In genomic region chr3:94069242-94069813, GRCh38 we compare ENCODE assay signal across 9 cellular contexts. TPM values are rescaled to one million over a fixed set of nuclear protein-coding genes. Genes with fewer than 3 reads are reported as not detected.
DNase-seq lines count a peak whose midpoint lies in the region; ATAC-seq, FAIRE-seq and TF ChIP-seq lines count a peak whose summit lies in the region.
"Had no signal": no experiment of that assay in that cellular context is flagged by ENCODE, and none has a peak within 500 bp of the region (broad histone marks: within the 10 kb centered on the region; RNA-seq: fewer than 3 reads in every experiment).

No MANE protein-coding gene starts in this region.

- no peaks in the 10 kb centered on the region for H3K9me3 ChIP-seq in K562 (replicated peaks; ENCODE audit: control insufficient read depth, insufficient read depth, low read depth, low read length)
- H3K9me3 ChIP-seq in mesenchymal stem cell (ENCODE audit: control insufficient read depth, low read length), result no peaks in the 10 kb centered on the region
- H3K9me3 ChIP-seq: SJCRH30 had no signal

- H3K4me3 ChIP-seq in K562 (no peak overlapping the region), mesenchymal stem cell (ENCODE audit: insufficient read depth in 1 of 2, low read depth in 1 of 2, low read length in 2 of 2) (no peak overlapping the region)
- H3K4me3 ChIP-seq: SJCRH30 had no signal

- TF ChIP-seq EP300 in K562 (IDR thresholded peaks at IDR 0.05; ENCODE audit: low read length), result no peak

- no peak overlapping the region for H3K23ac ChIP-seq in mesenchymal stem cell (ENCODE audit: low read length in 2 of 2)

- TF ChIP-seq RAD21 in K562 (CRISPR knock-in tag; conservative IDR thresholded peaks at IDR 0.05 in 1 of 2, IDR thresholded peaks at IDR 0.05 in 1 of 2), result peak; percentile 29 to 47; a peak in 3 of 4 replicates

- intact Hi-C loops in K562 (cut with micrococcal nuclease), result loop anchor here (1.0 to 10.0 kb wide), 2 partner anchors 65 to 205 kb away; no protein-coding TSS in a partner anchor

- no peak overlapping the region for H4K8ac ChIP-seq in mesenchymal stem cell (ENCODE audit: low read length)

- no peak overlapping the region for H3K9ac ChIP-seq in K562 (ENCODE audit: insufficient read depth in 1 of 2, low read depth in 2 of 2, low read length in 2 of 2)
- H3K9ac ChIP-seq in mesenchymal stem cell (ENCODE audit: low read length), result peak overlapping the region; percentile 61

- H2BK15ac ChIP-seq in mesenchymal stem cell (ENCODE audit: low read depth, poor library complexity, severe bottlenecking), result no peak overlapping the region

- H2BK5ac ChIP-seq in mesenchymal stem cell (ENCODE audit: low read depth, low read length, poor library complexity, severe bottlenecking), result no peak overlapping the region

- no peak overlapping the region for H2AFZ ChIP-seq in K562 (ENCODE audit: low read depth, low read length)
- H2AFZ ChIP-seq in mesenchymal stem cell (ENCODE audit: low read depth, low read length), result no peak overlapping the region

- 19% methylated on average over 4 of the region's 4 CpGs for WGBS in K562 (ENCODE audit: insufficient coverage, low coverage, missing lambda C conversion rate)
- WGBS in mesenchymal stem cell, result no CpG with 5 or more reads among the region's 4 CpGs

- H3K79me1 ChIP-seq in mesenchymal stem cell (replicated peaks; ENCODE audit: low read length, poor library complexity, severe bottlenecking), result peaks cover 17% of the 10 kb centered on the region

- FAIRE-seq in K562 (lab: Jason Lieb, UNC), result no peak

- peaks cover 0 to 4% of the 10 kb centered on the region in 2 experiments; a peak in 2 of 5 replicates for H3K4me1 ChIP-seq in K562 (replicated peaks in 1 of 2; ENCODE audit: control insufficient read depth in 2 of 2, insufficient read depth in 2 of 2, low read length in 2 of 2)
- no peaks in the 10 kb centered on the region for H3K4me1 ChIP-seq in mesenchymal stem cell (ENCODE audit: control insufficient read depth, insufficient read depth, low read depth, low read length)
- H3K4me1 ChIP-seq: SJCRH30 had no signal

- ATAC-seq in K562, result no peak
- ATAC-seq in GM19397 (IDR thresholded peaks at IDR 0.05; ENCODE audit: unreplicated experiment), result no peak
- no peak for ATAC-seq in GM21447 (IDR thresholded peaks at IDR 0.05; ENCODE audit: unreplicated experiment)
- ATAC-seq in GM19328 (IDR thresholded peaks at IDR 0.05; ENCODE audit: unreplicated experiment), result no peak
- no peak for ATAC-seq in GM21737 (IDR thresholded peaks at IDR 0.05; ENCODE audit: unreplicated experiment)

- H3K9me1 ChIP-seq in K562 (ENCODE audit: control insufficient read depth, insufficient read depth, low read length), result no peaks in the 10 kb centered on the region

- no peaks in the 10 kb centered on the region for H4K20me1 ChIP-seq in K562 (replicated peaks; ENCODE audit: control insufficient read depth, insufficient read depth, low read length)

- H4K91ac ChIP-seq in mesenchymal stem cell (ENCODE audit: low read length), result no peak overlapping the region

- H3K79me2 ChIP-seq in K562 (ENCODE audit: control insufficient read depth, insufficient read depth, low read length), result peaks cover 12% of the 10 kb centered on the region

- TF ChIP-seq CTCF in K562 (IDR thresholded peaks at IDR 0.05 in 2 of 3, conservative IDR thresholded peaks at IDR 0.05 in 1 of 3; ENCODE audit: insufficient read depth in 2 of 3, low read depth in 1 of 3, low read length in 3 of 3), result peak in 1 of 3 experiments; percentile 49; a peak in 3 of 6 replicates

- H2AK5ac ChIP-seq in mesenchymal stem cell (ENCODE audit: low read length, severe bottlenecking), result no peak overlapping the region

- H3K14ac ChIP-seq in mesenchymal stem cell (ENCODE audit: low read length in 2 of 2), result no peak overlapping the region

- peak; percentile 29 for DNase-seq in DMS53 treated with DMSO at 0.1 percent for 48 hours (lab: John Stamatoyannopoulos, UW; ENCODE audit: unreplicated experiment)
- DNase-seq in LHCN-M2 (ENCODE audit: low read depth), result peak; percentile 20
- DNase-seq in K562 (ENCODE audit: extremely low read depth in 1 of 4, low spot score in 3 of 4), result no peak
- DNase-seq in mesenchymal stem cell, result peak; percentile 40

- TF ChIP-seq POLR2A in K562 (conservative IDR thresholded peaks at IDR 0.05), result no peak

- in situ Hi-C loops in K562 (cut with MboI), result no loop called here

- BruUV-seq in K562 (replicated peaks; lab: Mats Ljungman, UMichigan), result no TSS peak

- H3K36me3 ChIP-seq in K562 (ENCODE audit: control insufficient read depth, insufficient read depth, low read length) (peaks cover 17% of the 10 kb centered on the region), mesenchymal stem cell (ENCODE audit: control insufficient read depth in 1 of 2, insufficient read depth in 2 of 2, low read depth in 1 of 2, low read length in 2 of 2) (peaks cover 4 to 17% of the 10 kb centered on the region in 2 experiments)

- POLR2A ChIA-PET in K562 (lab: Yijun Ruan, JAX), result no interaction called here

- no peak overlapping the region for H3K4ac ChIP-seq in mesenchymal stem cell (ENCODE audit: low read depth in 1 of 2, low read length in 2 of 2)

- no peak overlapping the region for H2BK120ac ChIP-seq in mesenchymal stem cell (ENCODE audit: low read depth, low read length)

- no peak overlapping the region for H3K4me2 ChIP-seq in K562 (ENCODE audit: insufficient read depth, low read length)
- no peak overlapping the region for H3K4me2 ChIP-seq in mesenchymal stem cell (ENCODE audit: low read length, poor library complexity, severe bottlenecking)

- H3K27ac ChIP-seq in K562 (ENCODE audit: extremely low read depth, low read depth, low read length), result no peak overlapping the region
- H3K27ac ChIP-seq in mesenchymal stem cell (ENCODE audit: low read length, poor library complexity, severe bottlenecking), result no peak overlapping the region
- H3K27ac ChIP-seq: SJCRH30 had no signal

- H3K27me3 ChIP-seq in K562 (ENCODE audit: control insufficient read depth in 2 of 2, insufficient read depth in 2 of 2, low read length in 2 of 2) (no peaks in the 10 kb centered on the region), mesenchymal stem cell (ENCODE audit: control insufficient read depth in 1 of 2, insufficient read depth in 1 of 2, low read length in 2 of 2) (no peaks in the 10 kb centered on the region)
- H3K27me3 ChIP-seq: SJCRH30 had no signal

- CTCF ChIA-PET in K562 (lab: Yijun Ruan, JAX; ENCODE audit: low intra/inter-chr PET ratio), result interaction anchor here (1.3 kb wide), 1 partner anchor 65 kb away, joined by 7 read pairs; no protein-coding TSS in a partner anchor

- no peak overlapping the region for H3K18ac ChIP-seq in mesenchymal stem cell (ENCODE audit: low read depth in 1 of 2, low read length in 2 of 2)

- no peak overlapping the region for H2BK12ac ChIP-seq in mesenchymal stem cell (ENCODE audit: low read length in 2 of 2)

RNA-seq across cellular contexts. Expression of gene NSUN3, which starts 6.5 kb away (rescaled TPM):
- 8.5 and 9.0 TPM in 2 replicates for total RNA-seq in LHCN-M2 (2014; rRNA removed)
- 3.7 TPM for polyA plus RNA-seq in LHCN-M2 (2012)
- total RNA-seq in K562 (2011; cell fraction: chromatin; rRNA removed; ENCODE audit: low replicate concordance), result 29.8 and 34.9 TPM in 2 replicates
- 8.5 and 20.7 TPM in 2 replicates for total RNA-seq in K562 (2011; cell fraction: nucleolus; rRNA removed)
- total RNA-seq in K562 (2011; cell fraction: nucleoplasm; rRNA removed), result 23.6 and 24.1 TPM in 2 replicates
- total RNA-seq in K562 (2014; rRNA removed), result 4.4 and 4.9 TPM in 2 replicates
- 10.8 and 10.9 TPM in 2 replicates for total RNA-seq in K562 (2014; rRNA removed; fragmentation: Illumina TruSeq; extraction: Trizol)
- 9.2 and 12.3 TPM in 2 replicates for total RNA-seq in K562 (2015; rRNA removed; fragmentation: Illumina TruSeq; extraction: Trizol)
- total RNA-seq in K562 (2021), result 5.4 and 6.3 TPM in 2 replicates
- 7.3 and 7.6 TPM in 2 replicates for polyA plus RNA-seq in K562 (2011; rRNA removed)
- 4.0 and 4.1 TPM in 2 replicates for polyA plus RNA-seq in K562 (2011; cell fraction: cytosol; rRNA removed)
- polyA plus RNA-seq in K562 (2011; cell fraction: nucleus; rRNA removed), result 6.9 and 11.9 TPM in 2 replicates
- polyA plus RNA-seq in K562 (2012), result 6.1 and 6.2 TPM in 2 replicates
- polyA plus RNA-seq in K562 (2014; fragmentation: Illumina TruSeq; extraction: Trizol), result 6.5 and 9.9 TPM in 2 replicates
- 1 to 10 TPM; 6.9 to 8.1 TPM for polyA plus RNA-seq in K562 (2014; fragmentation: Nextera tagmentation; extraction: Ambion mirVana)
- polyA plus RNA-seq in K562 (2014; rRNA removed), result 5.2 and 7.7 TPM in 2 replicates
- 9.5 and 11.5 TPM in 2 replicates for polyA minus RNA-seq in K562 (2011; rRNA and poly(A)+ RNA removed)
- 2.3 and 6.2 TPM in 2 replicates for polyA minus RNA-seq in K562 (2011; cell fraction: cytosol; rRNA and poly(A)+ RNA removed)
- polyA minus RNA-seq in K562 (2011; cell fraction: nucleus; rRNA and poly(A)+ RNA removed), result 16.8 and 19.4 TPM in 2 replicates
- 4.4 TPM for polyA plus RNA-seq in mesenchymal stem cell (2013, experiment 1 of 2)
- polyA plus RNA-seq in mesenchymal stem cell (2013, experiment 2 of 2), result 4.3 TPM

RNA-seq across cellular contexts. Expression of gene DHFR2, which starts 6.6 kb away (rescaled TPM):
- total RNA-seq in LHCN-M2 (2014; rRNA removed), result 3.5 and 4.2 TPM in 2 replicates
- polyA plus RNA-seq in LHCN-M2 (2012), result 1.5 TPM
- total RNA-seq in K562 (2011; cell fraction: chromatin; rRNA removed; ENCODE audit: low replicate concordance), result 0.44 and 2.5 TPM in 2 replicates
- total RNA-seq in K562 (2011; cell fraction: nucleolus; rRNA removed), result 0.92 and 1.5 TPM in 2 replicates
- total RNA-seq in K562 (2011; cell fraction: nucleoplasm; rRNA removed), result 1.3 and 1.5 TPM in 2 replicates
- total RNA-seq in K562 (2014; rRNA removed), result 0.57 and 0.64 TPM in 2 replicates
- total RNA-seq in K562 (2014; rRNA removed; fragmentation: Illumina TruSeq; extraction: Trizol), result 1.6 and 2.3 TPM in 2 replicates
- 1.4 and 1.7 TPM in 2 replicates for total RNA-seq in K562 (2015; rRNA removed; fragmentation: Illumina TruSeq; extraction: Trizol)
- total RNA-seq in K562 (2021), result 1.1 and 1.4 TPM in 2 replicates
- 1.4 and 1.6 TPM in 2 replicates for polyA plus RNA-seq in K562 (2011; rRNA removed)
- 0.31 and 0.59 TPM in 2 replicates for polyA plus RNA-seq in K562 (2011; cell fraction: cytosol; rRNA removed)
- 0.65 and 0.87 TPM in 2 replicates for polyA plus RNA-seq in K562 (2011; cell fraction: nucleus; rRNA removed)
- polyA plus RNA-seq in K562 (2012), result 1.2 and 1.4 TPM in 2 replicates
- polyA plus RNA-seq in K562 (2014; fragmentation: Illumina TruSeq; extraction: Trizol), result 1.4 TPM in 2 replicates
- under 1 TPM; 0.68 to 0.83 TPM for polyA plus RNA-seq in K562 (2014; fragmentation: Nextera tagmentation; extraction: Ambion mirVana)
- polyA plus RNA-seq in K562 (2014; rRNA removed), result 0.82 and 1.1 TPM in 2 replicates
- polyA minus RNA-seq in K562 (2011; rRNA and poly(A)+ RNA removed), result 1.5 and 2.3 TPM in 2 replicates
- polyA minus RNA-seq in K562 (2011; cell fraction: cytosol; rRNA and poly(A)+ RNA removed), result 1.0 TPM in 2 replicates
- 1.2 and 2.3 TPM in 2 replicates for polyA minus RNA-seq in K562 (2011; cell fraction: nucleus; rRNA and poly(A)+ RNA removed)
- polyA plus RNA-seq in mesenchymal stem cell (2013, experiment 1 of 2), result 4.5 TPM
- 4.5 TPM for polyA plus RNA-seq in mesenchymal stem cell (2013, experiment 2 of 2)

RNA-seq across cellular contexts. Expression of gene STX19, which starts 40.9 kb away (rescaled TPM):
- total RNA-seq in LHCN-M2 (2014; rRNA removed), result not detected in 2 replicates
- 0.05 TPM for polyA plus RNA-seq in LHCN-M2 (2012)
- total RNA-seq in K562 (2011; cell fraction: chromatin; rRNA removed; ENCODE audit: low replicate concordance), result not detected in 2 replicates
- total RNA-seq in K562 (2011; cell fraction: nucleolus; rRNA removed), result not detected in 2 replicates
- not detected in 2 replicates for total RNA-seq in K562 (2011; cell fraction: nucleoplasm; rRNA removed)
- total RNA-seq in K562 (2014; rRNA removed), result not detected in 2 replicates
- total RNA-seq in K562 (2014; rRNA removed; fragmentation: Illumina TruSeq; extraction: Trizol), result not detected in 2 replicates
- total RNA-seq in K562 (2015; rRNA removed; fragmentation: Illumina TruSeq; extraction: Trizol), result not detected in 2 replicates
- total RNA-seq in K562 (2021), result not detected in 2 replicates
- polyA plus RNA-seq in K562 (2011; rRNA removed), result not detected in 2 replicates
- not detected in 2 replicates for polyA plus RNA-seq in K562 (2011; cell fraction: cytosol; rRNA removed)
- polyA plus RNA-seq in K562 (2011; cell fraction: nucleus; rRNA removed), result not detected in 2 replicates
- not detected in 2 replicates for polyA plus RNA-seq in K562 (2012)
- polyA plus RNA-seq in K562 (2014; fragmentation: Illumina TruSeq; extraction: Trizol), result not detected in 2 replicates
- polyA plus RNA-seq in K562 (2014; fragmentation: Nextera tagmentation; extraction: Ambion mirVana), result under 1 TPM in 1 of 2 experiments, not detected in 1; 0.04 TPM
- not detected in 2 replicates for polyA plus RNA-seq in K562 (2014; rRNA removed)
- polyA minus RNA-seq in K562 (2011; rRNA and poly(A)+ RNA removed), result not detected in 2 replicates
- not detected in 2 replicates for polyA minus RNA-seq in K562 (2011; cell fraction: cytosol; rRNA and poly(A)+ RNA removed)
- polyA minus RNA-seq in K562 (2011; cell fraction: nucleus; rRNA and poly(A)+ RNA removed), result not detected in 2 replicates
- polyA plus RNA-seq in mesenchymal stem cell (2013, experiment 1 of 2), result not detected
- not detected for polyA plus RNA-seq in mesenchymal stem cell (2013, experiment 2 of 2)
- total RNA-seq: SJCRH30 had no signal

Comparison
In these comparisons a context has a peak if more than half of its experiments do, and no peak if none do; other contexts are left out.
1. DNase-seq: peak in DMS53 treated with DMSO at 0.1 percent for 48 hours (single experiment), LHCN-M2 (single experiment) and mesenchymal stem cell (single experiment); none in K562 (0 of 4).